In the genomic region with DNA sequence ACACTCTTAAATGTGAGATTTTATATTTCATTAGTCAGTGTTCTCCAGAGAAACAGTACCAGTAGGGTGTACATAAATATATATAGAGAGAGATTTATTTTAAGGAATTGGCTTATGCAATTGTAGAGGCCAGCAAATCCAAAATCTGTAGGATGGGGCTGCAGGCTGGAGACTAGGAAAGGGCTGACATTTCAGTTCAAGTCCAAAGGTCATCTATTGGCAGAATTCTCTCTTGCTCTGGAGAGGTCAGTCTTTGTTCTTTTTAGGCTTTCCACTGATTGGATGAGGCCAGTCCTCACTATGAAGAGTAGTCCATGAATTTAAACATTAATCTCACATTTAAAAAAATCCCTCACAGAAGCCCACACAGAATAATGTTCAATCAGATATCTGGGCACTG, we compare ENCODE assay signal across 3 cellular contexts.
TF ChIP-seq lines count a peak whose summit lies in the region.

No MANE protein-coding gene starts in this region.

TF ChIP-seq in liver, 16 proteins besides CTCF, POLR2A, EP300 and RAD21:
- peak; percentile 30 to 61 for TF ChIP-seq HNF4A (conservative IDR thresholded peaks at IDR 0.05)
- no peak for TF ChIP-seq HNF4G (IDR thresholded peaks at IDR 0.05)
TF ChIP-seq in liver: peak in this region for 1.

TF ChIP-seq in HepG2, 621 proteins besides CTCF, POLR2A, EP300 and RAD21 (continued from another document):
- no peak for TF ChIP-seq FIP1L1 (IDR thresholded peaks at IDR 0.05; ENCODE audit: borderline replicate concordance, insufficient read depth, low read depth, low read length)
- no peak for TF ChIP-seq LCORL (IDR thresholded peaks at IDR 0.05)
- TF ChIP-seq LCORL (CRISPR knock-in tag; IDR thresholded peaks at IDR 0.05) = no peak
- no peak for TF ChIP-seq ZFP36 (IDR thresholded peaks at IDR 0.05; ENCODE audit: borderline replicate concordance, low read depth, low read length, partially characterized antibody)
- no peak for TF ChIP-seq ZFP41 (CRISPR knock-in tag; IDR thresholded peaks at IDR 0.05; ENCODE audit: borderline replicate concordance)
- no peak for TF ChIP-seq TARDBP (CRISPR knock-in tag; IDR thresholded peaks at IDR 0.05)
- TF ChIP-seq, protein P1, sequence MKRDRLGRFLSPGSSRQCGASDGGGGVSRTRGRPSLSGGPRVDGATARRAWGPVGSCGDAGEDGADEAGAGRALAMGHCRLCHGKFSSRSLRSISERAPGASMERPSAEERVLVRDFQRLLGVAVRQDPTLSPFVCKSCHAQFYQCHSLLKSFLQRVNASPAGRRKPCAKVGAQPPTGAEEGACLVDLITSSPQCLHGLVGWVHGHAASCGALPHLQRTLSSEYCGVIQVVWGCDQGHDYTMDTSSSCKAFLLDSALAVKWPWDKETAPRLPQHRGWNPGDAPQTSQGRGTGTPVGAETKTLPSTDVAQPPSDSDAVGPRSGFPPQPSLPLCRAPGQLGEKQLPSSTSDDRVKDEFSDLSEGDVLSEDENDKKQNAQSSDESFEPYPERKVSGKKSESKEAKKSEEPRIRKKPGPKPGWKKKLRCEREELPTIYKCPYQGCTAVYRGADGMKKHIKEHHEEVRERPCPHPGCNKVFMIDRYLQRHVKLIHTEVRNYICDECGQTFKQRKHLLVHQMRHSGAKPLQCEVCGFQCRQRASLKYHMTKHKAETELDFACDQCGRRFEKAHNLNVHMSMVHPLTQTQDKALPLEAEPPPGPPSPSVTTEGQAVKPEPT (CRISPR knock-in tag; IDR thresholded peaks at IDR 0.05; ENCODE audit: low read depth) = no peak
- no peak for TF ChIP-seq SP1 (IDR thresholded peaks at IDR 0.05)
- no peak for TF ChIP-seq SP1 (CRISPR knock-in tag; IDR thresholded peaks at IDR 0.05)

TF ChIP-seq in IMR-90, 13 proteins besides CTCF, POLR2A, EP300 and RAD21:
- TF ChIP-seq SMC3 (IDR thresholded peaks at IDR 0.05; ENCODE audit: low read depth, low read length) (no peak), BHLHE40 (IDR thresholded peaks at IDR 0.05; ENCODE audit: low read depth, low read length) (no peak), MAZ (IDR thresholded peaks at IDR 0.05; ENCODE audit: borderline replicate concordance, low read depth, low read length) (no peak), RFX5 (IDR thresholded peaks at IDR 0.05; ENCODE audit: low read depth, low read length) (no peak), NFE2L2 (IDR thresholded peaks at IDR 0.05; ENCODE audit: low read depth, low read length) (no peak)
- TF ChIP-seq, protein P2, sequence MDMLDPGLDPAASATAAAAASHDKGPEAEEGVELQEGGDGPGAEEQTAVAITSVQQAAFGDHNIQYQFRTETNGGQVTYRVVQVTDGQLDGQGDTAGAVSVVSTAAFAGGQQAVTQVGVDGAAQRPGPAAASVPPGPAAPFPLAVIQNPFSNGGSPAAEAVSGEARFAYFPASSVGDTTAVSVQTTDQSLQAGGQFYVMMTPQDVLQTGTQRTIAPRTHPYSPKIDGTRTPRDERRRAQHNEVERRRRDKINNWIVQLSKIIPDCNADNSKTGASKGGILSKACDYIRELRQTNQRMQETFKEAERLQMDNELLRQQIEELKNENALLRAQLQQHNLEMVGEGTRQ (IDR thresholded peaks at IDR 0.05; ENCODE audit: low read depth, low read length) = no peak
- TF ChIP-seq, protein P3, sequence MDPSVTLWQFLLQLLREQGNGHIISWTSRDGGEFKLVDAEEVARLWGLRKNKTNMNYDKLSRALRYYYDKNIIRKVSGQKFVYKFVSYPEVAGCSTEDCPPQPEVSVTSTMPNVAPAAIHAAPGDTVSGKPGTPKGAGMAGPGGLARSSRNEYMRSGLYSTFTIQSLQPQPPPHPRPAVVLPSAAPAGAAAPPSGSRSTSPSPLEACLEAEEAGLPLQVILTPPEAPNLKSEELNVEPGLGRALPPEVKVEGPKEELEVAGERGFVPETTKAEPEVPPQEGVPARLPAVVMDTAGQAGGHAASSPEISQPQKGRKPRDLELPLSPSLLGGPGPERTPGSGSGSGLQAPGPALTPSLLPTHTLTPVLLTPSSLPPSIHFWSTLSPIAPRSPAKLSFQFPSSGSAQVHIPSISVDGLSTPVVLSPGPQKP (IDR thresholded peaks at IDR 0.05; ENCODE audit: borderline replicate concordance, low read depth, low read length) = no peak
